ENCODE assay signal across 8 cellular contexts in the genomic region with DNA sequence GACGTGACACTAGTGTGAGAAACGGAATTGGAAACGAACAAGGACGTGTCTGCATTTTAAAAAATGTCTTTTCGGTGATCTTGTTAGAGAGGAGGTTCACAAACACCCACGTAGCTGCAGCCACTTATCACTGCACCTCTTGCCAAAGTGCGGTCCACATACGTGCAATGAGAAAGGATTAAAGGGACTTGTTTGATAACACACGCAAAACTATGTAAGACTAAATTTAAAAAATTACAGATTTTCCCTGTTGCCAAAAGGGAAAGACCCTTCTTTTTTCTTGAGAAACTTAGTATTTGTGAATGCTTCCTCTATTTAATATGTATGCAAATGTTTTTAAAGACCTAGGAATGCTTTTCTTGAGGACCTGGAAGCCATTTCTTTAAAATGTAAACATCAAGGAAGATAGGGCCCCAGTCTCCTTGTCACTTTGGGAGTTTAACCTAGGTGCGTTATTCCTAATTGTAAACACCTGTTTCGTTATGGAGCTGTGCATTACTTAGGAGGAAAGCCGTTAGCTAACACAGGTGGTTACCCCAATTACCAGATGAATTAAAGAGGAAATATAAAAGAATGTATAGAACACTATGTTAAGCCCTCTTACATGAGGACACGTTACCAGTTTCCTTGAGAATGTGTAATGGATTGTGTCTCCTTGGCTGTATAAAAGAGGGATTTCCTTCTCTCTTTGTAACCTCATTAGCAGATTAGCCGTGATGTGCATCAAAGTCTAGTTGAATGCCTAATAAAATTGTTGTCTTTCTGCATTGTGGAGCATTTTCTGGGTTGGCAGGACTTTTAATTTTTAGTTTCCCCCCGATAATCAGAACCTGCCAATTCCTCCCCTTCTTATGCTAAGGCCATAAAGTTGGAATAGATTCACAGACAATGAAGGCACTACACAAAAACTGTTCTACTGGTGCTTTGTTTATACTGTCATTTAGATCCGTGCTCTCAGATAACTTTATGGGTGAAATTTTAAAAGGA. TPM values are rescaled to one million over a fixed set of nuclear protein-coding genes. Genes with fewer than 3 reads are reported as not detected.
DNase-seq lines count a peak whose midpoint lies in the region; ATAC-seq and TF ChIP-seq lines count a peak whose summit lies in the region.

No MANE protein-coding gene starts in this region.

- H3K4me1 ChIP-seq in left ventricle myocardium inferior: peaks cover 25% of the 10 kb centered on the region

- ATAC-seq in HG02763 (IDR thresholded peaks at IDR 0.05; ENCODE audit: unreplicated experiment): no peak
- no peak for ATAC-seq in GM18858 (IDR thresholded peaks at IDR 0.05; ENCODE audit: unreplicated experiment)

- intact Hi-C loops in left ventricle myocardium inferior (cut with micrococcal nuclease): no loop called here

- no peak for TF ChIP-seq CTCF in GM20000 (IDR thresholded peaks at IDR 0.05; ENCODE audit: extremely low read depth, missing control alignments)
- TF ChIP-seq CTCF in WERI-Rb-1 (IDR thresholded peaks at IDR 0.05; ENCODE audit: low read depth, low read length): no peak
- no peak for TF ChIP-seq CTCF in left ventricle myocardium inferior (IDR thresholded peaks at IDR 0.05; ENCODE audit: borderline replicate concordance)

- H3K36me3 ChIP-seq in WERI-Rb-1: no peaks in the 10 kb centered on the region
- H3K36me3 ChIP-seq in left ventricle myocardium inferior: no peaks in the 10 kb centered on the region

- in situ Hi-C loops in ACHN (cut with HindIII; ENCODE audit: low pct_ligation_motif_present, low pct_unique_long_range_greater_than_20kb, low sequenced_read_pairs): no loop called here

- no peaks in the 10 kb centered on the region for H3K9me3 ChIP-seq in WERI-Rb-1 (ENCODE audit: severe bottlenecking)
- no peaks in the 10 kb centered on the region for H3K9me3 ChIP-seq in left ventricle myocardium inferior (replicated peaks)

- H3K27ac ChIP-seq in WERI-Rb-1 (peak overlapping the region; percentile 76), left ventricle myocardium inferior (replicated peaks) (peak overlapping the region; percentile 91), skin epidermis (peak overlapping the region in 20 of 21 experiments; percentile 80 to 96 (median 90))

- H3K4me3 ChIP-seq in WERI-Rb-1 (ENCODE audit: low read depth, low read length) (peak overlapping the region; percentile 96), left ventricle myocardium inferior (peak overlapping the region; percentile 78), skin epidermis (peak overlapping the region; percentile 51 to 83 (median 63))

- DNase-seq in ACHN (peak; percentile 16), GM20000 (ENCODE audit: low spot score) (peak; percentile 64), WERI-Rb-1 (no peak), left ventricle myocardium inferior (no peak), epidermal melanocyte (ENCODE audit: insufficient read length, low spot score) (no peak)

- no peaks in the 10 kb centered on the region for H3K27me3 ChIP-seq in WERI-Rb-1 (ENCODE audit: insufficient read depth, low read depth, severe bottlenecking)
- H3K27me3 ChIP-seq in left ventricle myocardium inferior (ENCODE audit: low read depth): no peaks in the 10 kb centered on the region

RNA-seq across cellular contexts. Expression of a gene that starts 1.0 kb away (rescaled TPM):
- total RNA-seq in left ventricle myocardium inferior: 0.71 TPM

Comparison
In these comparisons a context has a peak if more than half of its experiments do, and no peak if none do; other contexts are left out.
1. DNase-seq: peak in ACHN (single experiment) and GM20000 (single experiment); none in WERI-Rb-1 (single experiment), left ventricle myocardium inferior (single experiment) and epidermal melanocyte (single experiment).
2. Peak in every context shown above with its lines, with median percentiles within 50 percentile points of each other: H3K27ac ChIP-seq and H3K4me3 ChIP-seq.